1 cellular context compared by ENCODE assay signal in genomic region chr6:7542878-7543394, GRCh38.
TF ChIP-seq lines count a peak whose summit lies in the region.

No MANE protein-coding gene starts in this region.

TF ChIP-seq in HepG2, 621 proteins besides CTCF, POLR2A, EP300 and RAD21 (continued from another document and continues in another):
- TF ChIP-seq ZSCAN21 (CRISPR knock-in tag; IDR thresholded peaks at IDR 0.05; ENCODE audit: borderline replicate concordance) (no peak; the same call in 1 of the 2 replicates), EHMT2 (IDR thresholded peaks at IDR 0.05; ENCODE audit: borderline replicate concordance, low read depth, low read length) (no peak), TAF15 (IDR thresholded peaks at IDR 0.05; ENCODE audit: low read depth, low read length, poor library complexity, severe bottlenecking) (peak; percentile 95), ZNF17 (CRISPR knock-in tag; IDR thresholded peaks at IDR 0.05) (no peak), GPN1 (CRISPR knock-in tag; IDR thresholded peaks at IDR 0.05; ENCODE audit: borderline replicate concordance) (no peak), ZBTB8A (CRISPR knock-in tag; IDR thresholded peaks at IDR 0.05; ENCODE audit: borderline replicate concordance, low read depth) (0 out of 2 replicates have a peak, but pooled peaks have one; percentile 33), TRAFD1 (CRISPR knock-in tag; IDR thresholded peaks at IDR 0.05; ENCODE audit: borderline replicate concordance) (no peak), HES4 (CRISPR knock-in tag; IDR thresholded peaks at IDR 0.05; ENCODE audit: borderline replicate concordance) (peak; percentile 60; the same call in 1 of the 2 replicates), MNT (IDR thresholded peaks at IDR 0.05) (peak; percentile 36), TAF1 (CRISPR knock-in tag; IDR thresholded peaks at IDR 0.05) (peak; percentile 63; the same call in 1 of the 2 replicates), GABPA (IDR thresholded peaks at IDR 0.05; ENCODE audit: low read depth, low read length) (no peak), GABPA (CRISPR knock-in tag; IDR thresholded peaks at IDR 0.05; ENCODE audit: low read depth) (peak; percentile 49; the same call in 1 of the 2 replicates), CENPX (CRISPR knock-in tag; IDR thresholded peaks at IDR 0.05) (no peak), ATF2 (CRISPR knock-in tag; IDR thresholded peaks at IDR 0.05) (no peak), TMF1 (CRISPR knock-in tag; IDR thresholded peaks at IDR 0.05; ENCODE audit: low read depth) (no peak; the same call in 1 of the 2 replicates), ZNF777 (CRISPR knock-in tag; IDR thresholded peaks at IDR 0.05) (peak; percentile 62; the same call in 1 of the 2 replicates), FIP1L1 (IDR thresholded peaks at IDR 0.05; ENCODE audit: borderline replicate concordance, insufficient read depth, low read depth, low read length) (no peak), ATF3 (CRISPR knock-in tag; IDR thresholded peaks at IDR 0.05) (no peak), ZNF850 (CRISPR knock-in tag; conservative IDR thresholded peaks at IDR 0.05) (no peak), FOXC1 (CRISPR knock-in tag; IDR thresholded peaks at IDR 0.05; ENCODE audit: borderline replicate concordance) (no peak; the same call in 1 of the 2 replicates), HNF1B (CRISPR knock-in tag; IDR thresholded peaks at IDR 0.05) (peak; percentile 45; the same call in 1 of the 2 replicates), MATR3 (CRISPR knock-in tag; IDR thresholded peaks at IDR 0.05) (no peak), EZH2 (conservative IDR thresholded peaks at IDR 0.05; ENCODE audit: low read depth, low read length) (no peak), UBTF (CRISPR knock-in tag; IDR thresholded peaks at IDR 0.05) (peak; percentile 23; the same call in 1 of the 2 replicates), TEAD2 (CRISPR knock-in tag; IDR thresholded peaks at IDR 0.05) (0 out of 2 replicates have a peak, but pooled peaks have one; percentile 32), ZNF562 (CRISPR knock-in tag; IDR thresholded peaks at IDR 0.05; ENCODE audit: borderline replicate concordance) (no peak), HMGXB4 (CRISPR knock-in tag; IDR thresholded peaks at IDR 0.05; ENCODE audit: borderline replicate concordance in 1 of 2, low read depth in 1 of 2) (peak in 1 of 2 experiments; percentile 71; a peak in 1 of 4 replicates), RCOR2 (CRISPR knock-in tag; IDR thresholded peaks at IDR 0.05) (no peak; the same call in 1 of the 2 replicates), KDM2A (CRISPR knock-in tag; IDR thresholded peaks at IDR 0.05; ENCODE audit: borderline replicate concordance, low read depth) (peak; percentile 30; the same call in 1 of the 2 replicates), SOX5 (CRISPR knock-in tag; IDR thresholded peaks at IDR 0.05; ENCODE audit: borderline replicate concordance) (peak; percentile 68; the same call in 1 of the 2 replicates), NFKB2 (CRISPR knock-in tag; IDR thresholded peaks at IDR 0.05; ENCODE audit: borderline replicate concordance) (peak; percentile 75; the same call in 1 of the 2 replicates), HOXA5 (CRISPR knock-in tag; IDR thresholded peaks at IDR 0.05) (peak; percentile 73; the same call in 1 of the 2 replicates), JUN (CRISPR knock-in tag; IDR thresholded peaks at IDR 0.05) (no peak), ZNF550 (CRISPR knock-in tag; IDR thresholded peaks at IDR 0.05; ENCODE audit: borderline replicate concordance) (no peak), SMARCC2 (IDR thresholded peaks at IDR 0.05) (no peak), KLF16 (CRISPR knock-in tag; IDR thresholded peaks at IDR 0.05) (peak in 1 of 2 experiments; percentile 72; a peak in 1 of 4 replicates), PAX8 (CRISPR knock-in tag; IDR thresholded peaks at IDR 0.05; ENCODE audit: borderline replicate concordance) (no peak), PHF8 (CRISPR knock-in tag; IDR thresholded peaks at IDR 0.05) (no peak; the same call in none of the 2 replicates), TFAP4 (IDR thresholded peaks at IDR 0.05; ENCODE audit: borderline replicate concordance, low read depth) (peak; percentile 46; the same call in 1 of the 2 replicates), AKAP8 (CRISPR knock-in tag; IDR thresholded peaks at IDR 0.05) (no peak), TBL1XR1 (IDR thresholded peaks at IDR 0.05; ENCODE audit: borderline replicate concordance, low read length, partially characterized antibody) (no peak), PPARG (CRISPR knock-in tag; conservative IDR thresholded peaks at IDR 0.05) (peak; percentile 53; the same call in 1 of the 2 replicates), ZNF484 (CRISPR knock-in tag; IDR thresholded peaks at IDR 0.05; ENCODE audit: borderline replicate concordance, low read depth) (no peak), THAP11 (CRISPR knock-in tag; IDR thresholded peaks at IDR 0.05) (peak; percentile 69; the same call in 1 of the 2 replicates), ZNF841 (CRISPR knock-in tag; IDR thresholded peaks at IDR 0.05; ENCODE audit: borderline replicate concordance) (no peak), ZNF468 (CRISPR knock-in tag; IDR thresholded peaks at IDR 0.05) (no peak)
